29 cellular contexts compared by ENCODE assay signal in genomic region chr1:184376359-184376758, GRCh38.
"Had no signal": no experiment of that assay in that cellular context is flagged by ENCODE, and none has a peak within 500 bp of the region (broad histone marks: within the 10 kb centered on the region; RNA-seq: fewer than 3 reads in every experiment).

No MANE protein-coding gene starts in this region.

- H3K27me3 Mint-ChIP-seq: brain; central memory CD8-positive, alpha-beta T cell had no signal

- H3K9me3 ChIP-seq: adrenal gland, MG63, SJSA1 had no signal

- H3K36me3 ChIP-seq: adrenal gland, MG63, SJSA1 had no signal

- H3K27ac ChIP-seq: adrenal gland, RWPE1, SJSA1 had no signal

- H3K9me3 Mint-ChIP-seq: activated B cell treated with CpG ODN at 0.5 μM for 24 hours; activated CD4-positive, alpha-beta memory T cell treated with anti-CD3 and anti-CD28 coated beads for 36 hours; activated naive CD4-positive, alpha-beta T cell treated with anti-CD3 and anti-CD28 coated beads, Interleukin-2, amount 10 ng/mL, durations not matched to agents 7 days and 5 days; activated naive CD8-positive, alpha-beta T cell treated with anti-CD3 and anti-CD28 coated beads for 36 hours; activated T-cell treated with anti-CD3 and anti-CD28 coated beads, Interleukin-2, amount 50 U/mL, for 72 hours; activated T-helper 2 cell treated with anti-CD3 and anti-CD28 coated beads, Interferon-gamma antibody, Interleukin-2, Interleukin-4, amounts not matched to agents 10 μg/mL and 5 μg/mL and 100 μg/mL, durations not matched to agents 14 hours and 24 hours and 36 hours; brain; central memory CD8-positive, alpha-beta T cell had no signal

- H3K4me3 Mint-ChIP-seq: activated B cell treated with CpG ODN at 0.5 μM for 24 hours; activated CD4-positive, alpha-beta memory T cell treated with anti-CD3 and anti-CD28 coated beads for 36 hours; activated CD4-positive, alpha-beta T cell treated with anti-CD3 and anti-CD28 coated beads, Interleukin-2, amount 10 ng/mL, durations not matched to agents 7 days and 5 days; activated naive CD4-positive, alpha-beta T cell treated with anti-CD3 and anti-CD28 coated beads, Interleukin-2, amount 10 ng/mL, durations not matched to agents 7 days and 5 days; activated naive CD8-positive, alpha-beta T cell treated with anti-CD3 and anti-CD28 coated beads for 36 hours; activated T-cell treated with anti-CD3 and anti-CD28 coated beads, Interleukin-2, amount 50 U/mL, for 72 hours; brain; central memory CD8-positive, alpha-beta T cell; T-helper 1 cell treated with Interleukin-12 subunit alpha and Interleukin-12 subunit beta and Interleukin-4 antibody, amounts not matched to agents 30 μg/mL and 1 μg/mL, for 36 hours had no signal

- H3K4me1 Mint-ChIP-seq: activated B cell treated with CpG ODN at 0.5 μM for 24 hours; activated naive CD8-positive, alpha-beta T cell treated with anti-CD3 and anti-CD28 coated beads for 36 hours; brain had no signal

- ATAC-seq: activated T-cell treated with anti-CD3 and anti-CD28 coated beads, Interleukin-2, amount 50 U/mL, for 72 hours; Panc1; SK-N-SH treated with all-trans-retinoic acid at 6 μM for 48 hours had no signal

- H3K4me1 ChIP-seq: adrenal gland, SJSA1 had no signal

- H3K4me3 ChIP-seq: adrenal gland, MG63, SJSA1 had no signal

- H3K36me3 Mint-ChIP-seq: activated CD4-positive, alpha-beta memory T cell treated with anti-CD3 and anti-CD28 coated beads for 36 hours; activated naive CD4-positive, alpha-beta T cell treated with anti-CD3 and anti-CD28 coated beads, Interleukin-2, amount 10 ng/mL, durations not matched to agents 7 days and 5 days; activated naive CD8-positive, alpha-beta T cell treated with anti-CD3 and anti-CD28 coated beads for 36 hours; brain had no signal

- H3K27me3 ChIP-seq: adrenal gland, MG63, SJSA1 had no signal

- DNase-seq: activated B cell treated with CpG ODN at 0.5 μM for 24 hours; activated CD4-positive, alpha-beta memory T cell treated with anti-CD3 and anti-CD28 coated beads for 36 hours; activated CD4-positive, alpha-beta T cell treated with anti-CD3 and anti-CD28 coated beads, Interleukin-2, amount 10 ng/mL, durations not matched to agents 7 days and 5 days; activated CD8-positive, alpha-beta memory T cell treated with anti-CD3 and anti-CD28 coated beads, Interleukin-2, amount 50 U/mL, for 4 hours; activated gamma-delta T cell treated with Interleukin-2 at 50 U/mL for 16 hours; activated naive CD4-positive, alpha-beta T cell treated with anti-CD3 and anti-CD28 coated beads, Interleukin-2, amount 10 ng/mL, durations not matched to agents 7 days and 5 days; activated naive CD8-positive, alpha-beta T cell treated with anti-CD3 and anti-CD28 coated beads for 36 hours; activated T-cell treated with anti-CD3 and anti-CD28 coated beads, Interleukin-2, amount 50 U/mL, for 72 hours; adrenal gland; aorta; MG63; MV-4-11; NCI-H1092 treated with DMSO at 0.1 percent for 48 hours; NCI-H1417 treated with DMSO at 0.1 percent for 48 hours; NCI-H187; NCI-H2081; NCI-H510A treated with DMSO at 0.1 percent for 48 hours; NCI-H69; NK-92 treated with Interleukin-12 subunit alpha and Interleukin-12 subunit beta, amount 100 ng/mL, for 24 hours; OCI-M1; Right ventricle myocardium superior had no signal

- H3K27ac Mint-ChIP-seq: activated B cell treated with CpG ODN at 0.5 μM for 24 hours; activated CD4-positive, alpha-beta memory T cell treated with anti-CD3 and anti-CD28 coated beads for 36 hours; activated CD4-positive, alpha-beta T cell treated with anti-CD3 and anti-CD28 coated beads, Interleukin-2, amount 10 ng/mL, durations not matched to agents 7 days and 5 days; activated naive CD4-positive, alpha-beta T cell treated with anti-CD3 and anti-CD28 coated beads, Interleukin-2, amount 10 ng/mL, durations not matched to agents 7 days and 5 days; activated naive CD8-positive, alpha-beta T cell treated with anti-CD3 and anti-CD28 coated beads for 36 hours; activated T-cell treated with anti-CD3 and anti-CD28 coated beads, Interleukin-2, amount 50 U/mL, for 72 hours; activated T-helper 2 cell treated with anti-CD3 and anti-CD28 coated beads, Interferon-gamma antibody, Interleukin-2, Interleukin-4, amounts not matched to agents 10 μg/mL and 5 μg/mL and 100 μg/mL, durations not matched to agents 14 hours and 24 hours and 36 hours; brain; T-helper 1 cell treated with Interleukin-12 subunit alpha and Interleukin-12 subunit beta and Interleukin-4 antibody, amounts not matched to agents 30 μg/mL and 1 μg/mL, for 36 hours had no signal
